Comparison of ENCODE assay signal across 14 cellular contexts in genomic region chr1:223820515-223820858, GRCh38. TPM values are rescaled to one million over a fixed set of nuclear protein-coding genes. Genes with fewer than 3 reads are reported as not detected.
A peak's percentile ranks its signal among the peaks of the same experiment; 100 is the strongest.
DNase-seq lines count a peak whose midpoint lies in the region; ATAC-seq and TF ChIP-seq lines count a peak whose summit lies in the region.
"Had no signal": no experiment of that assay in that cellular context is flagged by ENCODE, and none has a peak within 500 bp of the region (broad histone marks: within the 10 kb centered on the region; RNA-seq: fewer than 3 reads in every experiment).

No MANE protein-coding gene starts in this region.

- no peak overlapping the region for H3K4me3 ChIP-seq in A673 (ENCODE audit: low read depth, low read length, poor library complexity, severe bottlenecking)
- no peak overlapping the region for H3K4me3 ChIP-seq in HL-60 (replicated peaks; ENCODE audit: insufficient read depth, low read length)
- no peak overlapping the region for H3K4me3 ChIP-seq in cardiac fibroblast (replicated peaks in 1 of 2; ENCODE audit: low read depth in 2 of 2, low read length in 2 of 2)
- H3K4me3 ChIP-seq in mesenchymal stem cell (ENCODE audit: insufficient read depth in 1 of 2, low read depth in 1 of 2, low read length in 2 of 2) = peak overlapping the region in 1 of 2 experiments; percentile 28

- H3K27ac ChIP-seq in A673 (ENCODE audit: low read depth, low read length, poor library complexity, severe bottlenecking) (peak overlapping the region; percentile 84), HL-60 (replicated peaks) (peak overlapping the region; percentile 17), mesenchymal stem cell (ENCODE audit: low read length, poor library complexity, severe bottlenecking) (no peak overlapping the region)

- no peak overlapping the region for H3K4ac ChIP-seq in mesenchymal stem cell (ENCODE audit: low read depth in 1 of 2, low read length in 2 of 2)

- H3K27me3 ChIP-seq in A673 (replicated peaks; ENCODE audit: insufficient read depth, low read depth, low read length, poor library complexity) (no peaks in the 10 kb centered on the region), HL-60 (ENCODE audit: insufficient read depth, poor library complexity, severe bottlenecking) (no peaks in the 10 kb centered on the region), mesenchymal stem cell (ENCODE audit: control insufficient read depth in 1 of 2, insufficient read depth in 1 of 2, low read length in 2 of 2) (no peaks in the 10 kb centered on the region)

- no TSS peak for BruUV-seq in A673 (replicated peaks; lab: Mats Ljungman, UMichigan)

- no peak for ATAC-seq in esophagus mucosa

- H2AK5ac ChIP-seq in mesenchymal stem cell (ENCODE audit: low read length, severe bottlenecking) = no peak overlapping the region

- intact Hi-C loops in A673 (cut with micrococcal nuclease; ENCODE audit: unreplicated experiment) = no loop called here

- H3K4me1 ChIP-seq in A673 (ENCODE audit: insufficient read depth, low read length, poor library complexity, severe bottlenecking) (peaks cover 54% of the 10 kb centered on the region), mesenchymal stem cell (ENCODE audit: control insufficient read depth, insufficient read depth, low read depth, low read length) (peaks cover 7% of the 10 kb centered on the region)

- peaks cover 6% of the 10 kb centered on the region for H3K36me3 ChIP-seq in A673 (ENCODE audit: insufficient read depth, low read length, poor library complexity, severe bottlenecking)
- peaks cover 4 to 9% of the 10 kb centered on the region in 2 experiments for H3K36me3 ChIP-seq in mesenchymal stem cell (ENCODE audit: control insufficient read depth in 1 of 2, insufficient read depth in 2 of 2, low read depth in 1 of 2, low read length in 2 of 2)

- no peak overlapping the region for H4K8ac ChIP-seq in mesenchymal stem cell (ENCODE audit: low read length)

- no peak overlapping the region for H2BK15ac ChIP-seq in mesenchymal stem cell (ENCODE audit: low read depth, poor library complexity, severe bottlenecking)

- H2AFZ ChIP-seq in mesenchymal stem cell (ENCODE audit: low read depth, low read length) = no peak overlapping the region

- CTCF ChIA-PET in A673 (lab: Charles Lee) = interaction anchor here (0.5 to 1.0 kb wide), 2 partner anchors 11 to 18 kb away, joined by 3 to 5 read pairs; no protein-coding TSS in a partner anchor

- H4K91ac ChIP-seq in mesenchymal stem cell (ENCODE audit: low read length) = no peak overlapping the region

- H2BK120ac ChIP-seq in mesenchymal stem cell (ENCODE audit: low read depth, low read length) = no peak overlapping the region

- no peak overlapping the region for H3K23ac ChIP-seq in mesenchymal stem cell (ENCODE audit: low read length in 2 of 2)

- WGBS in mesenchymal stem cell = 86% methylated on average over 2 of the region's 2 CpGs

- TF ChIP-seq CTCF in A673 (conservative IDR thresholded peaks at IDR 0.05; ENCODE audit: low read depth, low read length) = no peak
- no peak for TF ChIP-seq CTCF in HL-60 (IDR thresholded peaks at IDR 0.05; ENCODE audit: insufficient read depth, low read length)
- TF ChIP-seq CTCF in cardiac fibroblast (IDR thresholded peaks at IDR 0.05; ENCODE audit: low read depth, low read length) = peak; percentile 14

- H3K18ac ChIP-seq in mesenchymal stem cell (ENCODE audit: low read depth in 1 of 2, low read length in 2 of 2) = no peak overlapping the region

- H3K9me3 ChIP-seq in A673 (ENCODE audit: low read depth, low read length, poor library complexity, severe bottlenecking) (no peaks in the 10 kb centered on the region), mesenchymal stem cell (ENCODE audit: control insufficient read depth, low read length) (no peaks in the 10 kb centered on the region)

- H3K14ac ChIP-seq in mesenchymal stem cell (ENCODE audit: low read length in 2 of 2) = no peak overlapping the region

- H2BK12ac ChIP-seq in mesenchymal stem cell (ENCODE audit: low read length in 2 of 2) = no peak overlapping the region

- no peak overlapping the region for H2BK5ac ChIP-seq in mesenchymal stem cell (ENCODE audit: low read depth, low read length, poor library complexity, severe bottlenecking)

- peak; percentile 85 for DNase-seq in A673 (ENCODE audit: low spot score)
- DNase-seq in HL-60 (ENCODE audit: low read depth in 1 of 2, low spot score in 1 of 2) = no peak
- no peak for DNase-seq in cardiac fibroblast (ENCODE audit: low read depth in 2 of 2)
- no peak for DNase-seq in mesenchymal stem cell
- no peak for DNase-seq in dedifferentiated amniotic fluid mesenchymal stem cell (ENCODE audit: extremely low spot score)
- no peak for DNase-seq in AG08396 (ENCODE audit: low spot score)
- DNase-seq in mucosa of gallbladder (ENCODE audit: low spot score) = no peak
- DNase-seq: activated naive CD4-positive, alpha-beta T cell treated with anti-CD3 and anti-CD28 coated beads for 36 hours; DMS153; hypothalamus; NCI-H1048; NCI-H345; small intestine had no signal

- H3K4me2 ChIP-seq in mesenchymal stem cell (ENCODE audit: low read length, poor library complexity, severe bottlenecking) = no peak overlapping the region

- peaks cover 2% of the 10 kb centered on the region for H3K79me1 ChIP-seq in mesenchymal stem cell (replicated peaks; ENCODE audit: low read length, poor library complexity, severe bottlenecking)

- POLR2A ChIA-PET in A673 (lab: Charles Lee; ENCODE audit: low non-redundant PET) = interaction anchor here (0.6 to 1.4 kb wide), 3 partner anchors 9 to 25 kb away, joined by 4 to 11 read pairs (median 10); partner anchors contain the start of gene TP53BP2

- H3K9ac ChIP-seq in mesenchymal stem cell (ENCODE audit: low read length) = peak overlapping the region; percentile 81

RNA-seq across cellular contexts. Expression of gene TP53BP2, which starts 25.3 kb away (rescaled TPM):
- total RNA-seq in A673 (2021) (77.8 and 93.3 TPM in 2 replicates), esophagus mucosa (26.0 TPM), mucosa of gallbladder (48.7 TPM)
- 20.5 TPM for polyA plus RNA-seq in mesenchymal stem cell (2013, experiment 1 of 2)
- 20.5 TPM for polyA plus RNA-seq in mesenchymal stem cell (2013, experiment 2 of 2)
